ENCODE assay signal across 27 cellular contexts in genomic region chr5:179287631-179288030, GRCh38. TPM values are rescaled to one million over a fixed set of nuclear protein-coding genes. Genes with fewer than 3 reads are reported as not detected.
DNase-seq lines count a peak whose midpoint lies in the region; ATAC-seq, FAIRE-seq and TF ChIP-seq lines count a peak whose summit lies in the region.
"Had no signal": no experiment of that assay in that cellular context is flagged by ENCODE, and none has a peak within 500 bp of the region (broad histone marks: within the 10 kb centered on the region; RNA-seq: fewer than 3 reads in every experiment).

No MANE protein-coding gene starts in this region.

- no peak overlapping the region for H3K4ac ChIP-seq in H1 (replicated peaks; ENCODE audit: insufficient read length, low read depth, low read length)
- no peak overlapping the region for H3K4ac ChIP-seq in neuronal stem cell (ENCODE audit: low read length)

- FAIRE-seq in H1 (lab: Jason Lieb, UNC), result no peak
- FAIRE-seq: colon, D721Med, GM12891 had no signal

- H3K4me3 ChIP-seq in BLaER1 (no peak overlapping the region), H1 (ENCODE audit: extremely low read depth in 1 of 4, insufficient read depth in 2 of 4, low read depth in 3 of 4, low read length in 4 of 4) (no peak overlapping the region), neuronal stem cell (ENCODE audit: low read length in 2 of 2) (no peak overlapping the region)
- H3K4me3 ChIP-seq: body of pancreas, gastroesophageal sphincter, SK-N-MC had no signal

- H2BK12ac ChIP-seq in H1 (ENCODE audit: low read depth, low read length) (no peak overlapping the region), neuronal stem cell (ENCODE audit: low read length) (no peak overlapping the region)

- H3K9me3 ChIP-seq in BLaER1, result no peaks in the 10 kb centered on the region
- no peaks in the 10 kb centered on the region for H3K9me3 ChIP-seq in H1 (ENCODE audit: insufficient read depth in 2 of 2, low read depth in 1 of 2, low read length in 1 of 2)
- no peaks in the 10 kb centered on the region for H3K9me3 ChIP-seq in neuronal stem cell (replicated peaks in 1 of 2; ENCODE audit: control insufficient read depth in 2 of 2, insufficient read depth in 1 of 2, low read depth in 1 of 2, low read length in 2 of 2)
- H3K9me3 ChIP-seq: body of pancreas, gastroesophageal sphincter had no signal

- no peaks in the 10 kb centered on the region for H3K79me2 ChIP-seq in H1 (ENCODE audit: control insufficient read depth in 1 of 2, insufficient read depth in 2 of 2, low read length in 2 of 2)

- TF ChIP-seq POLR2A in H1 (IDR thresholded peaks at IDR 0.05; ENCODE audit: control extremely low read depth in 1 of 2, low read depth in 2 of 2, low read length in 2 of 2), result no peak

- peak overlapping the region; percentile 82 for H3K4me2 ChIP-seq in BLaER1
- no peak overlapping the region for H3K4me2 ChIP-seq in H1 (ENCODE audit: insufficient read depth in 1 of 2, low read depth in 2 of 2, low read length in 2 of 2)
- H3K4me2 ChIP-seq in neuronal stem cell (ENCODE audit: insufficient read depth, low read length, poor library complexity, severe bottlenecking), result no peak overlapping the region

- H2BK5ac ChIP-seq in H1 (ENCODE audit: low read depth, low read length) (0 out of 2 replicates have a peak overlapping the region, but pooled peaks have one; percentile 16), neuronal stem cell (ENCODE audit: low read length) (peak overlapping the region; percentile 1)

- no peak for DNase-seq in H1 (ENCODE audit: low read depth in 1 of 2, low spot score in 2 of 2)
- no peak for DNase-seq in neuronal stem cell (ENCODE audit: low spot score)
- DNase-seq in stimulated activated effector memory CD8-positive, alpha-beta T cell treated with anti-CD3 and anti-CD28 coated beads, Interleukin-12 subunit alpha, Interleukin-12 subunit beta, amount 100 ng/mL, for 72 hours (ENCODE audit: low spot score in 2 of 2), result no peak
- no peak for DNase-seq in GF-D8 (lab: John Stamatoyannopoulos, UW)
- no peak for DNase-seq in foreskin melanocyte
- DNase-seq in GM13977 (ENCODE audit: low spot score), result no peak
- DNase-seq: ACHN; activated CD8-positive, alpha-beta T cell treated with anti-CD3 and anti-CD28 coated beads, Interleukin-2, amount 10 ng/mL, durations not matched to agents 7 days and 5 days; activated gamma-delta T cell; activated naive CD8-positive, alpha-beta T cell treated with anti-CD3 and anti-CD28 coated beads, Interleukin-2, amount 50 U/mL, for 24 hours; activated T-cell treated with anti-CD3 and anti-CD28 coated beads for 4 hours; CD4-positive, CD25-positive, alpha-beta regulatory T cell; effector memory CD8-positive, alpha-beta T cell; H7; islet precursor cell; Karpas-422; NCI-H187; NCI-H69; T-helper 17 cell had no signal

- no peak overlapping the region for H3K9ac ChIP-seq in BLaER1
- H3K9ac ChIP-seq in H1 (replicated peaks in 1 of 4; ENCODE audit: extremely low read depth in 1 of 4, low read depth in 3 of 4, low read length in 3 of 4), result no peak overlapping the region
- no peak overlapping the region for H3K9ac ChIP-seq in neuronal stem cell (ENCODE audit: low read depth, low read length, poor library complexity)

- no peaks in the 10 kb centered on the region for H3K23me2 ChIP-seq in H1 (ENCODE audit: low read depth, low read length)

- H3K4me3 Mint-ChIP-seq in stimulated activated effector memory CD8-positive, alpha-beta T cell treated with anti-CD3 and anti-CD28 coated beads, Interleukin-12 subunit alpha, Interleukin-12 subunit beta, amount 100 ng/mL, for 72 hours, result no peak overlapping the region
- H3K4me3 Mint-ChIP-seq: activated CD8-positive, alpha-beta T cell treated with anti-CD3 and anti-CD28 coated beads, Interleukin-2, amount 10 ng/mL, durations not matched to agents 7 days and 5 days; activated naive CD8-positive, alpha-beta T cell treated with anti-CD3 and anti-CD28 coated beads, Interleukin-2, amount 50 U/mL, for 24 hours; CD4-positive, CD25-positive, alpha-beta regulatory T cell; effector memory CD8-positive, alpha-beta T cell; T-helper 17 cell had no signal

- H3K9me3 Mint-ChIP-seq in stimulated activated effector memory CD8-positive, alpha-beta T cell treated with anti-CD3 and anti-CD28 coated beads, Interleukin-12 subunit alpha, Interleukin-12 subunit beta, amount 100 ng/mL, for 72 hours, result no peaks in the 10 kb centered on the region
- H3K9me3 Mint-ChIP-seq: activated naive CD8-positive, alpha-beta T cell treated with anti-CD3 and anti-CD28 coated beads, Interleukin-2, amount 50 U/mL, for 24 hours; CD4-positive, CD25-positive, alpha-beta regulatory T cell had no signal

- H2BK15ac ChIP-seq in H1 (ENCODE audit: low read length) (no peak overlapping the region; the same call in 1 of the 2 replicates), neuronal stem cell (ENCODE audit: low read length) (peak overlapping the region; percentile 85)

- H3K27ac ChIP-seq in BLaER1 (0 out of 2 replicates have a peak overlapping the region, but pooled peaks have one; percentile 44), H1 (ENCODE audit: low read depth, low read length) (no peak overlapping the region), neuronal stem cell (replicated peaks; ENCODE audit: low read length) (no peak overlapping the region)
- H3K27ac ChIP-seq: body of pancreas, gastroesophageal sphincter, SK-N-MC had no signal

- CTCF ChIA-PET in H1 (lab: Charles Lee; ENCODE audit: partially characterized antibody), result interaction anchor here (1.8 kb wide), 1 partner anchor 14 kb away, joined by 6 read pairs; no protein-coding TSS in a partner anchor

- in situ Hi-C loops in GM13977 (cut with MboI; ENCODE audit: low pct_unique_long_range_greater_than_20kb, low sequenced_read_pairs, unreplicated experiment), result no loop called here

- peak overlapping the region; percentile 35; the same call in 1 of the 2 replicates for H4K8ac ChIP-seq in H1 (ENCODE audit: extremely low read depth, insufficient read depth, low read length)
- H4K8ac ChIP-seq in neuronal stem cell (ENCODE audit: low read depth, low read length), result no peak overlapping the region

- TF ChIP-seq CTCF in H1 (IDR thresholded peaks at IDR 0.05; ENCODE audit: control extremely low read depth in 1 of 3, insufficient read depth in 1 of 3, low read depth in 1 of 3, low read length in 3 of 3) (no peak), GM13977 (IDR thresholded peaks at IDR 0.05; ENCODE audit: extremely low read depth, insufficient read depth, missing control alignments) (no peak)

- no peak for TF ChIP-seq RAD21 in H1 (IDR thresholded peaks at IDR 0.05 in 1 of 2, conservative IDR thresholded peaks at IDR 0.05 in 1 of 2; ENCODE audit: low read depth in 2 of 2, low read length in 2 of 2)

- H3K4me1 ChIP-seq in BLaER1, result peaks cover 63% of the 10 kb centered on the region
- no peaks in the 10 kb centered on the region for H3K4me1 ChIP-seq in H1 (replicated peaks in 1 of 4; ENCODE audit: control insufficient read depth in 3 of 4, insufficient read depth in 4 of 4, low read length in 3 of 4)
- H3K4me1 ChIP-seq in neuronal stem cell (ENCODE audit: control insufficient read depth in 2 of 2, insufficient read depth in 1 of 2, low read depth in 1 of 2, low read length in 2 of 2), result peaks cover 0 to 8% of the 10 kb centered on the region in 2 donors
- H3K4me1 ChIP-seq: body of pancreas had no signal

- 94% methylated on average over 9 of the region's 10 CpGs; no CpG with 5 or more reads in 1 of the 2 experiments for WGBS in H1 (ENCODE audit: extremely low coverage in 1 of 2, insufficient coverage in 1 of 2, insufficient read length in 1 of 2, insufficient replicate concordance in 2 of 2, low coverage in 1 of 2, low lambda C conversion rate in 2 of 2, missing lambda C conversion rate in 1 of 2), 2 experiments
- WGBS in neuronal stem cell (ENCODE audit: extremely low coverage in 2 of 2, insufficient read length in 2 of 2, insufficient replicate concordance in 1 of 2), 2 donors, result no CpG with 5 or more reads among the region's 10 CpGs

- ATAC-seq in stimulated activated effector memory CD8-positive, alpha-beta T cell treated with anti-CD3 and anti-CD28 coated beads, Interleukin-12 subunit alpha, Interleukin-12 subunit beta, amount 100 ng/mL, for 72 hours, result peak; percentile 19
- ATAC-seq in GM21360 (IDR thresholded peaks at IDR 0.05; ENCODE audit: unreplicated experiment), result no peak
- ATAC-seq: activated CD8-positive, alpha-beta T cell treated with anti-CD3 and anti-CD28 coated beads, Interleukin-2, amount 10 ng/mL, durations not matched to agents 7 days and 5 days; activated naive CD8-positive, alpha-beta T cell treated with anti-CD3 and anti-CD28 coated beads, Interleukin-2, amount 50 U/mL, for 24 hours; body of pancreas; effector memory CD8-positive, alpha-beta T cell; gastroesophageal sphincter; T-helper 17 cell had no signal

- H2BK120ac ChIP-seq in H1 (replicated peaks; ENCODE audit: low read depth, low read length) (no peak overlapping the region), neuronal stem cell (ENCODE audit: low read depth, low read length) (no peak overlapping the region)

- no peak overlapping the region for H3K27ac Mint-ChIP-seq in stimulated activated effector memory CD8-positive, alpha-beta T cell treated with anti-CD3 and anti-CD28 coated beads, Interleukin-12 subunit alpha, Interleukin-12 subunit beta, amount 100 ng/mL, for 72 hours
- H3K27ac Mint-ChIP-seq: activated CD8-positive, alpha-beta T cell treated with anti-CD3 and anti-CD28 coated beads, Interleukin-2, amount 10 ng/mL, durations not matched to agents 7 days and 5 days; activated naive CD8-positive, alpha-beta T cell treated with anti-CD3 and anti-CD28 coated beads, Interleukin-2, amount 50 U/mL, for 24 hours; CD4-positive, CD25-positive, alpha-beta regulatory T cell; effector memory CD8-positive, alpha-beta T cell; T-helper 17 cell had no signal

- H3K4me1 Mint-ChIP-seq in stimulated activated effector memory CD8-positive, alpha-beta T cell treated with anti-CD3 and anti-CD28 coated beads, Interleukin-12 subunit alpha, Interleukin-12 subunit beta, amount 100 ng/mL, for 72 hours, result no peaks in the 10 kb centered on the region
- H3K4me1 Mint-ChIP-seq: activated naive CD8-positive, alpha-beta T cell treated with anti-CD3 and anti-CD28 coated beads, Interleukin-2, amount 50 U/mL, for 24 hours; CD4-positive, CD25-positive, alpha-beta regulatory T cell; T-helper 17 cell had no signal

- H3K79me1 ChIP-seq in H1 (ENCODE audit: low read depth, low read length), result no peaks in the 10 kb centered on the region
- H3K79me1 ChIP-seq in neuronal stem cell (ENCODE audit: low read depth, low read length), result peaks cover 2% of the 10 kb centered on the region

- H3K18ac ChIP-seq in H1 (ENCODE audit: extremely low read depth, low read length) (no peak overlapping the region), neuronal stem cell (ENCODE audit: low read length) (peak overlapping the region; percentile 86)

- H3K56ac ChIP-seq in H1 (replicated peaks; ENCODE audit: insufficient read length, low read depth, low read length), result no peak overlapping the region

- H2AK5ac ChIP-seq in H1 (ENCODE audit: low read depth, low read length) (no peak overlapping the region), neuronal stem cell (ENCODE audit: low read depth, low read length) (peak overlapping the region; percentile 91)

- no peaks in the 10 kb centered on the region for H3K36me3 Mint-ChIP-seq in stimulated activated effector memory CD8-positive, alpha-beta T cell treated with anti-CD3 and anti-CD28 coated beads, Interleukin-12 subunit alpha, Interleukin-12 subunit beta, amount 100 ng/mL, for 72 hours
- H3K36me3 Mint-ChIP-seq: CD4-positive, CD25-positive, alpha-beta regulatory T cell had no signal

- TF ChIP-seq EP300 in H1 (IDR thresholded peaks at IDR 0.05; ENCODE audit: borderline replicate concordance in 1 of 2, low read depth in 2 of 2, low read length in 2 of 2), result no peak

- H4K20me1 ChIP-seq in BLaER1, result peaks cover 24% of the 10 kb centered on the region
- peaks cover 0 to 3% of the 10 kb centered on the region in 2 experiments for H4K20me1 ChIP-seq in H1 (replicated peaks in 1 of 2; ENCODE audit: control insufficient read depth in 1 of 2, insufficient read depth in 2 of 2, low read length in 2 of 2)

- no peak overlapping the region for H3K14ac ChIP-seq in H1 (ENCODE audit: insufficient read length)
- peak overlapping the region; percentile 89 for H3K14ac ChIP-seq in neuronal stem cell (ENCODE audit: low read length)

- H3K27me3 ChIP-seq in BLaER1 (no peaks in the 10 kb centered on the region), H1 (replicated peaks in 1 of 4; ENCODE audit: control insufficient read depth in 3 of 4, extremely low read depth in 1 of 4, insufficient read depth in 3 of 4, low read length in 3 of 4) (no peaks in the 10 kb centered on the region), neuronal stem cell (ENCODE audit: control insufficient read depth in 3 of 3, insufficient read depth in 3 of 3, low read depth in 1 of 3, low read length in 3 of 3) (no peaks in the 10 kb centered on the region)
- H3K27me3 ChIP-seq: body of pancreas, gastroesophageal sphincter had no signal

- H3K36me3 ChIP-seq in BLaER1 (no peaks in the 10 kb centered on the region), H1 (ENCODE audit: control insufficient read depth in 2 of 4, insufficient read depth in 4 of 4, low read length in 3 of 4) (no peaks in the 10 kb centered on the region), neuronal stem cell (replicated peaks in 1 of 2; ENCODE audit: control insufficient read depth in 2 of 2, insufficient read depth in 2 of 2, low read length in 2 of 2) (no peaks in the 10 kb centered on the region)
- H3K36me3 ChIP-seq: gastroesophageal sphincter had no signal

- POLR2A ChIA-PET in H1 (lab: Charles Lee; ENCODE audit: partially characterized antibody), result interaction anchor here (0.8 kb wide), 1 partner anchor 16 kb away, joined by 3 read pairs; no protein-coding TSS in a partner anchor

- H3K23ac ChIP-seq in H1 (ENCODE audit: insufficient read length) (no peak overlapping the region), neuronal stem cell (ENCODE audit: low read depth, low read length, poor library complexity) (peak overlapping the region; percentile 85)

- H2BK20ac ChIP-seq in H1 (ENCODE audit: low read length), result no peak overlapping the region

- H4K91ac ChIP-seq in H1 (replicated peaks; ENCODE audit: insufficient read length, low read length) (no peak overlapping the region), neuronal stem cell (ENCODE audit: low read depth, low read length, poor library complexity) (no peak overlapping the region)

- no peak overlapping the region for H4K5ac ChIP-seq in H1 (ENCODE audit: insufficient read length, low read depth, low read length)

- H2AFZ ChIP-seq in H1 (ENCODE audit: low read length) (no peak overlapping the region), neuronal stem cell (ENCODE audit: low read length) (no peak overlapping the region)

RNA-seq across cellular contexts. Expression of gene ADAMTS2, which starts 57.6 kb away (rescaled TPM):
- total RNA-seq in H1 (2021; fragmentation: NEBNext Ultra II Directional; extraction: Animal tissue kit (Norgen Biotek cat#: 25700)), result 5.2 and 7.3 TPM in 2 replicates
- 6.6 and 9.6 TPM in 2 replicates for polyA plus RNA-seq in H1 (2011; rRNA removed)
- polyA plus RNA-seq in H1 (2011; cell fraction: cytosol; rRNA removed), result 7.9 TPM
- 14.4 TPM for polyA plus RNA-seq in H1 (2011; cell fraction: nucleus; rRNA removed)
- polyA plus RNA-seq in H1 (2012, experiment 1 of 2), result 2.3 to 4.9 TPM (median 4.4 TPM) in 4 replicates
- 2.0 TPM for polyA plus RNA-seq in H1 (2012, experiment 2 of 2)
- 3.2 TPM for polyA plus RNA-seq in H1 (2013, experiment 1 of 2)
- 3.3 TPM for polyA plus RNA-seq in H1 (2013, experiment 2 of 2)
- polyA minus RNA-seq in H1 (2011; rRNA and poly(A)+ RNA removed), result 3.6 and 6.4 TPM in 2 replicates
- polyA minus RNA-seq in H1 (2011; cell fraction: cytosol; rRNA and poly(A)+ RNA removed), result 3.4 TPM
- 7.3 TPM for polyA minus RNA-seq in H1 (2011; cell fraction: nucleus; rRNA and poly(A)+ RNA removed)
- 5.3 TPM for polyA plus RNA-seq in neuronal stem cell (2013, experiment 1 of 2)
- polyA plus RNA-seq in neuronal stem cell (2013, experiment 2 of 2), result 5.7 TPM
- total RNA-seq: activated CD8-positive, alpha-beta T cell treated with anti-CD3 and anti-CD28 coated beads, Interleukin-2, amount 10 ng/mL, durations not matched to agents 7 days and 5 days; CD4-positive, CD25-positive, alpha-beta regulatory T cell; T-helper 17 cell had no signal
